In the genomic region with DNA sequence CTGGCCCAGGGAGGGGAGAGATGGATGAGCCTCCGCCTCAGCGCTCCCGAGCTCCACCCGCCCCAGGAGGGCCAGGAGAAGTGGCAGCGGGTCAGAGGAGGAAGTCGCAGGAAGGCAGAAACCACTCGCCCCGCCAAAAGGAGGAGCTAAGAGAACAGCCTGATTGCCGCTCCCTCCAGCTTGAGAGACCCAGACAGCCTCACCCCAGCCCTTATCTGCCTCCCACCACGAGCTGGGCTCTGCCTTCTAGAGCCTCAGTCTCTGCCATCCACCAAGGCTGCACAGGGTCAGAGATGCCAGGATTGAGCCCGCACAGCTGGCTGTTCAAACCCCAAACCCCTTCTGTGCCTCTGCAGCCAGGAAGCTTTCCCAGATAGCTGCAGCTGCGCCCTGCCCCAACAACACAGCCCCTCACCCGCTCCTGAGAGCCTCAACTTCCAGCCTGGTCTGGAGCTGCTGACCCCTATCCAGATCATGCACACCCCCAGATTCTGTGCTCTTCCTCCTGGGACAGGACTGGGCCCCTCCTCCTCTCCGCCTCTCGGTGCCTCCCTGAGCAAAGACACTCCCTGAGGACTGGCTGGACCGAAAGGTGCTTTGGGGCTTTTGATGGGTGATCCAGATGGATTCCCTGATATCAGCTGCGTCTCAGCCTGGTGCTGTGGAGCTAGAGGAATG, we compare ENCODE assay signal across 9 cellular contexts. TPM values are rescaled to one million over a fixed set of nuclear protein-coding genes. Genes with fewer than 3 reads are reported as not detected.
A peak's percentile ranks its signal among the peaks of the same experiment; 100 is the strongest.
DNase-seq lines count a peak whose midpoint lies in the region; ATAC-seq, FAIRE-seq and TF ChIP-seq lines count a peak whose summit lies in the region.
"Had no signal": no experiment of that assay in that cellular context is flagged by ENCODE, and none has a peak within 500 bp of the region (broad histone marks: within the 10 kb centered on the region; RNA-seq: fewer than 3 reads in every experiment).

No MANE protein-coding gene starts in this region.

- no peaks in the 10 kb centered on the region for H3K27me3 ChIP-seq in Peyer's patch

- TF ChIP-seq POLR2A in Peyer's patch (IDR thresholded peaks at IDR 0.05): peak; percentile 50 to 70

- TF ChIP-seq CTCF in Peyer's patch (IDR thresholded peaks at IDR 0.05): no peak

- ATAC-seq in GM18867 (IDR thresholded peaks at IDR 0.05; ENCODE audit: unreplicated experiment): no peak

- H3K4me3 ChIP-seq in GM08714 (ENCODE audit: low read length) (peak overlapping the region; percentile 67; the same call in 1 of the 2 replicates), Peyer's patch (peak overlapping the region; percentile 68 to 98 (median 81))

- no peaks in the 10 kb centered on the region for H3K9me3 ChIP-seq in Peyer's patch

- DNase-seq in HUDEP-2 (lab: John Stamatoyannopoulos, UW; ENCODE audit: unreplicated experiment in 76 of 76): peak in 73 of 76 experiments; percentile 15 to 82 (median 64)
- peak; percentile 85 to 92 (median 86) for DNase-seq in Peyer's patch
- DNase-seq in activated T-helper 1 cell treated with Interleukin-2 at 50 U/mL for 16 hours (ENCODE audit: low read depth): peak; percentile 52
- DNase-seq in glomerular visceral epithelial cell (ENCODE audit: extremely low spot score): peak; percentile 62
- DNase-seq in pons (ENCODE audit: low spot score): peak; percentile 23
- peak; percentile 81 for DNase-seq in urothelium cell line (ENCODE audit: low spot score)

- no peaks in the 10 kb centered on the region for H3K36me3 ChIP-seq in Peyer's patch

- FAIRE-seq in urothelium cell line (lab: Jason Lieb, UNC): no peak
- FAIRE-seq: endometrium had no signal

- peak overlapping the region; percentile 78 to 99 (median 90) for H3K27ac ChIP-seq in Peyer's patch

- peaks cover 3 to 52% (median 39%) of the 10 kb centered on the region in 4 donors for H3K4me1 ChIP-seq in Peyer's patch

RNA-seq across cellular contexts. Expression of gene ATP2A3, which starts 1.0 kb away (rescaled TPM):
- 100 to 1,000 TPM in 2 of 4 donors, 10 to 100 TPM in 2; 78.6 to 231 (median 112) TPM for total RNA-seq in Peyer's patch

RNA-seq across cellular contexts. Expression of gene P2RX1, which starts 49.0 kb away (rescaled TPM):
- total RNA-seq in Peyer's patch: 10 to 100 TPM in 1 of 4 donors, 1 to 10 TPM in 2, under 1 TPM in 1; 0.88 to 27.2 (median 4.3) TPM

Comparison
In these comparisons a context has a peak if more than half of its experiments do, and no peak if none do; other contexts are left out.
1. DNase-seq: peak in every context shown above with its lines; median percentile 86 in Peyer's patch; 81 in urothelium cell line; 64 in HUDEP-2; 62 in glomerular visceral epithelial cell; 52 in activated T-helper 1 cell treated with Interleukin-2 at 50 U/mL for 16 hours; 23 in pons.